23 cellular contexts compared by ENCODE assay signal in the genomic region with DNA sequence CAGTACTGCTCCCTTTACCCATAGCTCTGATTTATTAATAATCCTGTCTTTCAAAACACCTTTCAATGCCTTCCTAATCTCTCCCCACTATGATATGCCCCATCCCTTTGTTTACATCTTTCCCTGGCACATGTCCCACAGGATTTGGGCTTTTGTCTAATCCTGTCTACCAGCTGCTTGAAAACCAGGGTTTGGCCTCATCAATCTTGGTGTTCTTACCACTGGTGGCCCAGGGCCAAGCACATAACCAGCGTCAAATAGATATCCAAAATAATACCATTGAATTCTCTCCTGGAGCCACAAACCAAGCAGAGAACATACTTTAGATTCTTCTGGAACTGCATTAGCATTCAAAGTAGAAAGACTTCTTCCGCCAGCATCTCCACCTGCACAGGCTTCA.
"Had no signal": no experiment of that assay in that cellular context is flagged by ENCODE, and none has a peak within 500 bp of the region (broad histone marks: within the 10 kb centered on the region; RNA-seq: fewer than 3 reads in every experiment).

No MANE protein-coding gene starts in this region.

- ATAC-seq: activated CD8-positive, alpha-beta T cell treated with anti-CD3 and anti-CD28 coated beads, Interleukin-2, amount 10 ng/mL, durations not matched to agents 7 days and 5 days; activated naive CD4-positive, alpha-beta T cell treated with anti-CD3 and anti-CD28 coated beads, Interleukin-2, amount 50 U/mL, for 72 hours; activated T-cell treated with anti-CD3 and anti-CD28 coated beads, Interleukin-2, amount 50 U/mL, for 72 hours; left ventricle myocardium superior; mucosa of descending colon; natural killer cell treated with Interleukin-12 subunit alpha and Interleukin-12 subunit beta and Interleukin-15 and Interleukin-18, amount 100 ng/mL, for 72 hours; stimulated activated naive B cell treated with anti-CD40 and anti-IgM and Interleukin-4, amounts not matched to agents 10 μg/mL and 1 μg/mL and 100 μg/mL, for 72 hours; WTC11 had no signal

- H3K36me3 ChIP-seq: brain microvascular endothelial cell, esophagus muscularis mucosa, right atrium auricular region, tibial artery, vagina had no signal

- H3K9me3 ChIP-seq: esophagus muscularis mucosa, mucosa of descending colon, right atrium auricular region, tibial artery, vagina had no signal

- H3K4me1 Mint-ChIP-seq: central memory CD8-positive, alpha-beta T cell; memory B cell; stimulated activated naive B cell treated with anti-CD40 and anti-IgM and Interleukin-4, amounts not matched to agents 10 μg/mL and 1 μg/mL and 100 μg/mL, for 72 hours; WTC11 had no signal

- H3K27ac Mint-ChIP-seq: activated CD8-positive, alpha-beta T cell treated with anti-CD3 and anti-CD28 coated beads, Interleukin-2, amount 10 ng/mL, durations not matched to agents 7 days and 5 days; activated naive CD4-positive, alpha-beta T cell treated with anti-CD3 and anti-CD28 coated beads, Interleukin-2, amount 50 U/mL, for 72 hours; activated T-cell treated with anti-CD3 and anti-CD28 coated beads, Interleukin-2, amount 50 U/mL, for 72 hours; memory B cell; natural killer cell treated with Interleukin-12 subunit alpha and Interleukin-12 subunit beta and Interleukin-15 and Interleukin-18, amount 100 ng/mL, for 72 hours; stimulated activated naive B cell treated with anti-CD40 and anti-IgM and Interleukin-4, amounts not matched to agents 10 μg/mL and 1 μg/mL and 100 μg/mL, for 72 hours; WTC11 had no signal

- H3K4me3 ChIP-seq: coronary artery, esophagus muscularis mucosa, mucosa of descending colon, right atrium auricular region, skin epidermis, tibial artery, vagina had no signal

- H3K27me3 Mint-ChIP-seq: central memory CD8-positive, alpha-beta T cell; memory B cell; natural killer cell treated with Interleukin-12 subunit alpha and Interleukin-12 subunit beta and Interleukin-15 and Interleukin-18, amount 100 ng/mL, for 72 hours; stimulated activated naive B cell treated with anti-CD40 and anti-IgM and Interleukin-4, amounts not matched to agents 10 μg/mL and 1 μg/mL and 100 μg/mL, for 72 hours had no signal

- H3K27me3 ChIP-seq: brain microvascular endothelial cell, esophagus muscularis mucosa, right atrium auricular region, tibial artery, vagina had no signal

- H3K4me1 ChIP-seq: esophagus muscularis mucosa, right atrium auricular region, tibial artery, vagina had no signal

- H3K36me3 Mint-ChIP-seq: activated naive CD4-positive, alpha-beta T cell treated with anti-CD3 and anti-CD28 coated beads, Interleukin-2, amount 50 U/mL, for 72 hours; memory B cell; natural killer cell treated with Interleukin-12 subunit alpha and Interleukin-12 subunit beta and Interleukin-15 and Interleukin-18, amount 100 ng/mL, for 72 hours; stimulated activated naive B cell treated with anti-CD40 and anti-IgM and Interleukin-4, amounts not matched to agents 10 μg/mL and 1 μg/mL and 100 μg/mL, for 72 hours; WTC11 had no signal

- H3K4me3 Mint-ChIP-seq: activated CD8-positive, alpha-beta T cell treated with anti-CD3 and anti-CD28 coated beads, Interleukin-2, amount 10 ng/mL, durations not matched to agents 7 days and 5 days; activated T-cell treated with anti-CD3 and anti-CD28 coated beads, Interleukin-2, amount 50 U/mL, for 72 hours; central memory CD8-positive, alpha-beta T cell; memory B cell; natural killer cell treated with Interleukin-12 subunit alpha and Interleukin-12 subunit beta and Interleukin-15 and Interleukin-18, amount 100 ng/mL, for 72 hours; stimulated activated naive B cell treated with anti-CD40 and anti-IgM and Interleukin-4, amounts not matched to agents 10 μg/mL and 1 μg/mL and 100 μg/mL, for 72 hours; WTC11 had no signal

- H3K9me3 Mint-ChIP-seq: activated naive CD4-positive, alpha-beta T cell treated with anti-CD3 and anti-CD28 coated beads, Interleukin-2, amount 50 U/mL, for 72 hours; activated T-cell treated with anti-CD3 and anti-CD28 coated beads, Interleukin-2, amount 50 U/mL, for 72 hours; central memory CD8-positive, alpha-beta T cell; memory B cell; natural killer cell treated with Interleukin-12 subunit alpha and Interleukin-12 subunit beta and Interleukin-15 and Interleukin-18, amount 100 ng/mL, for 72 hours; stimulated activated naive B cell treated with anti-CD40 and anti-IgM and Interleukin-4, amounts not matched to agents 10 μg/mL and 1 μg/mL and 100 μg/mL, for 72 hours had no signal

- DNase-seq: activated CD4-positive, alpha-beta T cell treated with anti-CD3 and anti-CD28 coated beads for 48 hours; activated CD8-positive, alpha-beta memory T cell treated with anti-CD3 and anti-CD28 coated beads, Interleukin-2, amount 50 U/mL, for 4 hours; activated CD8-positive, alpha-beta T cell treated with anti-CD3 and anti-CD28 coated beads, Interleukin-2, amount 10 ng/mL, durations not matched to agents 7 days and 5 days; activated gamma-delta T cell; activated T-cell treated with anti-CD3 and anti-CD28 coated beads, Interleukin-2, amount 50 U/mL, for 72 hours; brain microvascular endothelial cell; kidney glomerular epithelial cell; left ventricle myocardium superior; mucosa of descending colon; stimulated activated CD4-positive, alpha-beta T cell treated with anti-CD3 and anti-CD28 coated beads, Interleukin-15, amount 100 ng/mL, for 24 hours; stimulated activated CD4-positive, alpha-beta T cell treated with anti-CD3 and anti-CD28 coated beads, Interleukin-4, amount 100 ng/mL, for 1 hour; stimulated activated naive B cell treated with anti-CD40 and anti-IgM and Interleukin-4, amounts not matched to agents 10 μg/mL and 1 μg/mL and 100 μg/mL, for 72 hours; tibial artery had no signal

- H3K27ac ChIP-seq: brain microvascular endothelial cell, coronary artery, esophagus muscularis mucosa, right atrium auricular region, skin epidermis, tibial artery, vagina had no signal
